ENCODE assay signal across 10 cellular contexts in the genomic region with DNA sequence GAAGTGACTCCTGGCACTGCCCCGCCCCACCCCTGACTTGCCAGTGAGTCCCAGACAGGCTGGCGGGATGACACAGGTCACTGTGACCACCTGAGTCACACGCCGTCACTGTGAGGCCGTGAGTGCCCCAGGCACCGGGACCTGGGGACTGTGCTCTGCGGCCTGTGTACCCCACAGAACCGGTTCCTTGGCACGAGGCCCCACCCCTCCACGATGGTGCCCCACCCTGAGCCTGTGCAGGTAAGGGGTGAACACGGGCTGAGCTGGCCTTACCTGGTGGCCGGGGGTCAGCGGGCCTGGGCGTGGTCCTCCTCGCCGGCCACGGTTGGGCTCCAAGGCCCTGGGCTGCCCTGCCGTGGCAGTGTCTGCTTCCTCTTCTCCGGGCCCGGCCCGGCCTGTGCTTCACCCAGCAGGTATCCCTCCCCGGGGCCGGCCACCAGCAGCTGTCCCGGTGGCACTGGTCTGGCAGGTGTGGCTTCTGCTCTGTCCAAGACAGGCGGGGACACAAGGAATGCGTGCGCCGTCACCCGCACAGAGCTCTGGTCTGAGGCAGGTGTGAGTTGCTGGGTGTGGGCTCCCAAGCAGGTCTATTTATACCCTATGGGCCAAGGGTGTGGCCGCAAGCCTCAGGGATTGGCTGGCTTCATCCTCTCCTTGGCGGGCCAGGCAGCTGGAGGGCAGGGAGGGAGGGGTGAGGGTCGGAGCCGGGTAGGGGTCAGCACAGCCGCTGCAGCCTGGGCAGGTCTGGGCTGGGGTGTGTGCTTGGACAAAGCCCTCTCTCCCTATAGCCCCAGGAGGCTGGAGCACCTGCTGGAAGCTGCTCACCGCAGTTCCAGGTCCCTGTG. TPM values are rescaled to one million over a fixed set of nuclear protein-coding genes. Genes with fewer than 3 reads are reported as not detected.
DNase-seq lines count a peak whose midpoint lies in the region; ATAC-seq, FAIRE-seq and TF ChIP-seq lines count a peak whose summit lies in the region.
"Had no signal": no experiment of that assay in that cellular context is flagged by ENCODE, and none has a peak within 500 bp of the region (broad histone marks: within the 10 kb centered on the region; RNA-seq: fewer than 3 reads in every experiment).

Gene RNF223 (minus strand): TSS at position 564 of the 845 bp plus-strand sequence. CDS start 1,740 bp downstream, outside the sequence.

- TF ChIP-seq CTCF in epithelial cell of esophagus (IDR thresholded peaks at IDR 0.05; ENCODE audit: insufficient read depth, low read depth, low read length, missing control alignments) (no peak), pancreas (IDR thresholded peaks at IDR 0.05) (no peak)

- peak; percentile 72 for DNase-seq in ELF-1 (ENCODE audit: low read depth, low spot score)
- DNase-seq in NCI-H2196 treated with DMSO at 0.1 percent for 48 hours (lab: John Stamatoyannopoulos, UW; ENCODE audit: unreplicated experiment) = peak; percentile 15
- peak; percentile 75 for DNase-seq in epithelial cell of esophagus (ENCODE audit: low read depth)
- peak in 3 of 6 donors; percentile 48 to 83 (median 69) for DNase-seq in pancreas
- DNase-seq in activated T-cell treated with anti-CD3 and anti-CD28 coated beads, Interleukin-2, amount 50 U/mL, for 1 hour = no peak
- DNase-seq: foreskin fibroblast, T-helper 9 cell had no signal

- H3K4me1 ChIP-seq in pancreas = no peaks in the 10 kb centered on the region

- intact Hi-C loops in pancreas (cut with DNase I) = no loop called here

- no peaks in the 10 kb centered on the region for H3K27me3 ChIP-seq in pancreas

- H3K9me3 ChIP-seq in pancreas = no peaks in the 10 kb centered on the region

- no peak within 1 kb of the TSS for H3K4me3 ChIP-seq in epithelial cell of esophagus (ENCODE audit: low read length)
- H3K4me3 ChIP-seq in pancreas = no peak within 1 kb of the TSS

- peak within 1 kb of the TSS in 2 of 4 donors; percentile 35 to 41 for H3K27ac ChIP-seq in pancreas

- no peaks in the 10 kb centered on the region for H3K36me3 ChIP-seq in pancreas

- no peak for FAIRE-seq in pancreas (lab: Jason Lieb, UNC)

- ATAC-seq in pancreas = peak; percentile 23 to 55 (median 44)
- ATAC-seq in GM19452 (IDR thresholded peaks at IDR 0.05; ENCODE audit: unreplicated experiment) = no peak
- ATAC-seq in HG02588 (IDR thresholded peaks at IDR 0.05; ENCODE audit: unreplicated experiment) = no peak

- WGBS in pancreas, 2 donors = 32 to 38% methylated on average over 33 to 35 of the region's 35 CpGs

RNA-seq across cellular contexts. Expression of gene RNF223, which starts in this region (rescaled TPM):
- under 1 TPM in 4 of 6 donors, not detected in 2; 0.12 to 0.37 (median 0.16) TPM for total RNA-seq in pancreas
- polyA plus RNA-seq in pancreas = under 1 TPM; 0.05 to 0.34 TPM
- total RNA-seq: Daoy had no signal

Comparison
In these comparisons a context has a peak if more than half of its experiments do, and no peak if none do; other contexts are left out.
1. Peak in ATAC-seq in pancreas; RNA of the gene not detected or under 1 TPM.